Comparison of ENCODE assay signal across 1 cellular context in genomic region chr14:77424862-77425261, GRCh38.
TF ChIP-seq lines count a peak whose summit lies in the region.

No MANE protein-coding gene starts in this region.

TF ChIP-seq in GM23338, 12 proteins besides CTCF, POLR2A, EP300 and RAD21 (continued from another document):
- peak; percentile 56 for TF ChIP-seq ZNF462 (CRISPR knock-in tag; IDR thresholded peaks at IDR 0.05)
